8 cellular contexts compared by ENCODE assay signal in genomic region chr19:29622191-29623070, GRCh38. TPM values are rescaled to one million over a fixed set of nuclear protein-coding genes. Genes with fewer than 3 reads are reported as not detected.
DNase-seq lines count a peak whose midpoint lies in the region; ATAC-seq and TF ChIP-seq lines count a peak whose summit lies in the region.

No MANE protein-coding gene starts in this region.

- peak overlapping the region; percentile 68 for H3K4me3 Mint-ChIP-seq in CD8-positive, alpha-beta T cell
- peak overlapping the region; percentile 20 for H3K4me3 Mint-ChIP-seq in activated CD8-positive, alpha-beta T cell treated with anti-CD3 and anti-CD28 coated beads for 36 hours

- peak in 4 of 7 experiments; percentile 26 to 67 (median 52) for DNase-seq in CD8-positive, alpha-beta T cell
- DNase-seq in activated CD8-positive, alpha-beta T cell treated with anti-CD3 and anti-CD28 coated beads for 36 hours: peak; percentile 64
- DNase-seq in left kidney (ENCODE audit: low read depth, low spot score) (peak; percentile 61), right atrium auricular region (ENCODE audit: low spot score) (no peak), cerebellar cortex (ENCODE audit: low spot score) (no peak)

- H3K9me3 Mint-ChIP-seq in CD8-positive, alpha-beta T cell: no peaks in the 10 kb centered on the region
- no peaks in the 10 kb centered on the region for H3K9me3 Mint-ChIP-seq in activated CD8-positive, alpha-beta T cell treated with anti-CD3 and anti-CD28 coated beads for 36 hours

- no peaks in the 10 kb centered on the region for H3K9me3 ChIP-seq in CD8-positive, alpha-beta T cell (ENCODE audit: low read length)
- H3K9me3 ChIP-seq in right atrium auricular region: no peaks in the 10 kb centered on the region

- intact Hi-C loops in CD8-positive, alpha-beta T cell (cut with DNase I, micrococcal nuclease): loop anchor here in 1 of 2 experiments (2.0 kb wide), 1 partner anchor 46 kb away; no protein-coding TSS in a partner anchor
- intact Hi-C loops in activated CD8-positive, alpha-beta T cell treated with anti-CD3 and anti-CD28 coated beads for 36 hours (cut with micrococcal nuclease): loop anchor here (5.0 kb wide), 1 partner anchor 45 kb away; the partner anchor contains the start of gene PLEKHF1

- peaks cover 46% of the 10 kb centered on the region for H3K4me1 Mint-ChIP-seq in CD8-positive, alpha-beta T cell (ENCODE audit: low read depth)
- peaks cover 51% of the 10 kb centered on the region for H3K4me1 Mint-ChIP-seq in activated CD8-positive, alpha-beta T cell treated with anti-CD3 and anti-CD28 coated beads for 36 hours (ENCODE audit: low read depth)

- no peaks in the 10 kb centered on the region for H3K36me3 Mint-ChIP-seq in CD8-positive, alpha-beta T cell
- no peaks in the 10 kb centered on the region for H3K36me3 Mint-ChIP-seq in activated CD8-positive, alpha-beta T cell treated with anti-CD3 and anti-CD28 coated beads for 36 hours (ENCODE audit: low read depth)

- peak overlapping the region; percentile 2 for H3K27ac ChIP-seq in CD8-positive, alpha-beta T cell (ENCODE audit: low read depth, low read length)
- H3K27ac ChIP-seq in right atrium auricular region: no peak overlapping the region

- peak; percentile 65 for ATAC-seq in CD8-positive, alpha-beta T cell
- ATAC-seq in HG02678 (IDR thresholded peaks at IDR 0.05; ENCODE audit: unreplicated experiment) (peak; percentile 63), GM18909 (IDR thresholded peaks at IDR 0.05; ENCODE audit: poor library complexity, unreplicated experiment) (no peak), GM19467 (IDR thresholded peaks at IDR 0.05; ENCODE audit: unreplicated experiment) (no peak)
- ATAC-seq in activated CD8-positive, alpha-beta T cell treated with anti-CD3 and anti-CD28 coated beads for 36 hours: peak; percentile 57

- no peaks in the 10 kb centered on the region for H3K27me3 Mint-ChIP-seq in CD8-positive, alpha-beta T cell (ENCODE audit: low read depth)
- no peaks in the 10 kb centered on the region for H3K27me3 Mint-ChIP-seq in activated CD8-positive, alpha-beta T cell treated with anti-CD3 and anti-CD28 coated beads for 36 hours

- peaks cover 47% of the 10 kb centered on the region for H3K4me1 ChIP-seq in CD8-positive, alpha-beta T cell (ENCODE audit: insufficient read depth, low read length)
- no peaks in the 10 kb centered on the region for H3K4me1 ChIP-seq in right atrium auricular region

- H3K4me3 ChIP-seq in CD8-positive, alpha-beta T cell (ENCODE audit: low read depth, low read length): peak overlapping the region; percentile 1
- H3K4me3 ChIP-seq in right atrium auricular region: no peak overlapping the region

- TF ChIP-seq CTCF in CD8-positive, alpha-beta T cell (IDR thresholded peaks at IDR 0.05): no peak
- no peak for TF ChIP-seq CTCF in activated CD8-positive, alpha-beta T cell treated with anti-CD3 and anti-CD28 coated beads for 36 hours (IDR thresholded peaks at IDR 0.05)
- TF ChIP-seq CTCF in right atrium auricular region (IDR thresholded peaks at IDR 0.05): no peak

- H3K27ac Mint-ChIP-seq in CD8-positive, alpha-beta T cell: peak overlapping the region; percentile 75
- peak overlapping the region; percentile 83 for H3K27ac Mint-ChIP-seq in activated CD8-positive, alpha-beta T cell treated with anti-CD3 and anti-CD28 coated beads for 36 hours

- H3K27me3 ChIP-seq in CD8-positive, alpha-beta T cell (ENCODE audit: insufficient read depth, low read length): no peaks in the 10 kb centered on the region
- H3K27me3 ChIP-seq in right atrium auricular region: no peaks in the 10 kb centered on the region

- H3K36me3 ChIP-seq in CD8-positive, alpha-beta T cell (ENCODE audit: insufficient read depth, low read length): no peaks in the 10 kb centered on the region
- H3K36me3 ChIP-seq in right atrium auricular region: no peaks in the 10 kb centered on the region

- CTCF ChIA-PET in CD8-positive, alpha-beta T cell (lab: Charles Lee): interaction anchor here (1.7 to 7.4 kb wide), 5 partner anchors 10 to 94 kb away, joined by 5 to 80 read pairs (median 7); no protein-coding TSS in a partner anchor
- CTCF ChIA-PET in activated CD8-positive, alpha-beta T cell treated with anti-CD3 and anti-CD28 coated beads for 36 hours (lab: Charles Lee): interaction anchor here (1.1 to 10.6 kb wide), 8 partner anchors 9 to 68 kb away, joined by 3 to 115 read pairs (median 6); partner anchors contain the start of genes PLEKHF1 and POP4

- POLR2A ChIA-PET in CD8-positive, alpha-beta T cell (lab: Charles Lee): interaction anchor here (0.9 to 4.5 kb wide), 5 partner anchors 16 to 51 kb away, joined by 4 to 27 read pairs (median 5); partner anchors contain the start of genes PLEKHF1 and POP4
- POLR2A ChIA-PET in activated CD8-positive, alpha-beta T cell treated with anti-CD3 and anti-CD28 coated beads for 36 hours (lab: Charles Lee): interaction anchor here (0.7 to 4.2 kb wide), 11 partner anchors 12 to 94 kb away, joined by 3 to 28 read pairs (median 8); partner anchors contain the start of genes PLEKHF1 and POP4

RNA-seq across cellular contexts. Expression of gene POP4, which starts 16.3 kb away (rescaled TPM):
- total RNA-seq in CD8-positive, alpha-beta T cell: 10 to 100 TPM; 43.2 to 47.5 TPM
- 10 to 100 TPM; 84.7 to 89.5 TPM for total RNA-seq in activated CD8-positive, alpha-beta T cell treated with anti-CD3 and anti-CD28 coated beads for 36 hours
- total RNA-seq in right atrium auricular region: 10 to 100 TPM; 36.3 to 40.8 TPM

RNA-seq across cellular contexts. Expression of gene PLEKHF1, which starts 42.8 kb away (rescaled TPM):
- total RNA-seq in CD8-positive, alpha-beta T cell: 10 to 100 TPM; 33.7 to 34.1 TPM
- total RNA-seq in activated CD8-positive, alpha-beta T cell treated with anti-CD3 and anti-CD28 coated beads for 36 hours: 10 to 100 TPM; 30.4 to 31.7 TPM
- total RNA-seq in right atrium auricular region: 10 to 100 TPM; 32.4 to 86.3 TPM

Comparison
In these comparisons a context has a peak if more than half of its experiments do, and no peak if none do; other contexts are left out.
1. ATAC-seq: peak in CD8-positive, alpha-beta T cell (single experiment), HG02678 (single experiment) and activated CD8-positive, alpha-beta T cell treated with anti-CD3 and anti-CD28 coated beads for 36 hours (single experiment); none in GM18909 (single experiment) and GM19467 (single experiment).
2. DNase-seq: peak in CD8-positive, alpha-beta T cell (4 of 7), activated CD8-positive, alpha-beta T cell treated with anti-CD3 and anti-CD28 coated beads for 36 hours (single experiment) and left kidney (single experiment); none in right atrium auricular region (single experiment) and cerebellar cortex (single experiment).